ENCODE assay signal across 29 cellular contexts in the genomic region with DNA sequence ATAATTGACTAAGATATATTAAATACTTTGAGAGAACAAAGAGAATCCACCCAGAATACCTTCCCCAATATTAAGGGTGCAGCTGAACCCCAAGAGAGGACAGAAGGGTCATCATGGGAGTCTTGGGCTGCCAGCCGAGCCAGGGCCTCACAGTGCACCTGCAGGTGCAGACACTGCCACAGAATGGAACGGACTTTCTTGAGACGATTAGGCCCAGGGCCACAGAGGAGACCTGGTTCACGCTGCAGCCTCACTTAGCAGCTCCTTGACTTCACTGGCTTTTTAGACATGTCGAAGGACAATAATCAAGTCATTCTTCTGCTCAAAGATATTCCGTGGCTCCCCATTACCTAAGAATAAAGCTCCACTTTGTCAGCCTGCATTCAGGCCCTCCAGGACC.
"Had no signal": no experiment of that assay in that cellular context is flagged by ENCODE, and none has a peak within 500 bp of the region (broad histone marks: within the 10 kb centered on the region; RNA-seq: fewer than 3 reads in every experiment).

No MANE protein-coding gene starts in this region.

- DNase-seq: activated B cell treated with CpG ODN at 0.5 μM for 24 hours; activated CD4-positive, alpha-beta T cell treated with anti-CD3 and anti-CD28 coated beads for 48 hours; activated CD4-positive, alpha-beta T cell treated with anti-CD3 and anti-CD28 coated beads, Interleukin-2, amount 50 U/mL, for 1 hour; activated CD4-positive, alpha-beta T cell treated with anti-CD3 and anti-CD28 coated beads, Interleukin-2, amount 50 U/mL, for 48 hours; activated CD8-positive, alpha-beta memory T cell treated with anti-CD3 and anti-CD28 coated beads for 24 hours; activated CD8-positive, alpha-beta T cell treated with anti-CD3 and anti-CD28 coated beads for 36 hours; activated effector memory CD4-positive, alpha-beta T cell treated with Interleukin-2 at 50 U/mL for 16 hours; activated gamma-delta T cell treated with Interleukin-2 at 50 U/mL for 16 hours; activated naive CD4-positive, alpha-beta T cell treated with anti-CD3 and anti-CD28 coated beads, Interleukin-2, amount 50 U/mL, for 16 hours; activated naive CD4-positive, alpha-beta T cell treated with Interleukin-2 at 50 U/mL for 16 hours; activated T-cell treated with anti-CD3 and anti-CD28 coated beads, Interleukin-2, amount 50 U/mL, for 4 hours; amniotic stem cell; anterior cingulate cortex; brain microvascular endothelial cell; caudate nucleus; effector memory CD4-positive, alpha-beta T cell; erythroblast; foreskin keratinocyte; gastrocnemius medialis; heart left ventricle; T-helper 1 cell; T-helper 17 cell; T1000; WERI-Rb-1 had no signal

- H3K27ac ChIP-seq: brain microvascular endothelial cell, esophagus muscularis mucosa, foreskin keratinocyte, gastrocnemius medialis, heart left ventricle, WERI-Rb-1 had no signal

- H3K36me3 ChIP-seq: brain microvascular endothelial cell, gastrocnemius medialis, heart left ventricle had no signal

- ATAC-seq: activated CD4-positive, CD25-positive, alpha-beta regulatory T cell treated with anti-CD3 and anti-CD28 coated beads, Interleukin-2, amount 50 U/mL, for 24 hours; activated CD8-positive, alpha-beta T cell treated with anti-CD3 and anti-CD28 coated beads for 36 hours; activated T-cell treated with anti-CD3 and anti-CD28 coated beads, Interleukin-2, amount 50 U/mL, for 4 hours; activated T-helper 17 cell treated with anti-CD3 and anti-CD28 coated beads, Interleukin-2, amount 50 U/mL, for 72 hours; foreskin keratinocyte; gastrocnemius medialis; heart left ventricle; T-helper 17 cell had no signal

- H3K27me3 ChIP-seq: brain microvascular endothelial cell, gastrocnemius medialis, heart left ventricle had no signal

- H3K9me3 ChIP-seq: gastrocnemius medialis had no signal

- FAIRE-seq: astrocyte, colon had no signal

- H3K4me1 ChIP-seq: esophagus muscularis mucosa, foreskin keratinocyte, gastrocnemius medialis, heart left ventricle had no signal

- H3K4me3 ChIP-seq: esophagus muscularis mucosa, gastrocnemius medialis, heart left ventricle had no signal
